ENCODE assay signal across 1 cellular context in the genomic region with DNA sequence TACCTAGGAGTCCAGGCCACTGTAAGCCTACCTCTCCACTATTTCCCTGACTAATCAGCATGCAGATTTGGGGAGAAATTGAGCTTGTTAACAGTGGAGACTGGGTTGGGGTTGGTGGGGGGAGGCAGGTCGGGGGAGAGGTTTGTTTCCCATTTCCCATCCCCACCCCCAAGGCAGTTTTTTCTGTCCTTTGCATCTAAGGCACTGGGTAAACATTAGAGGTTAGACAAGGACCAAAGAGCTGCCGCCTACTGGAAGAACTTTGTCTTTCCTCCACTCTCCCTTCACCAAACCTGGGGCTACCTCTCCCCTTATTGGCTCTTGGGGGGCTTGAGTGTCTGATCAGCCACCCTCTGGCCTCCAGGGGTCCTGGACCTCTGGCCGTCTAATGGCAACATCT.
TF ChIP-seq lines count a peak whose summit lies in the region.

No MANE protein-coding gene starts in this region.

TF ChIP-seq in H1, 55 proteins besides CTCF, POLR2A, EP300 and RAD21:
- TF ChIP-seq, protein P1, sequence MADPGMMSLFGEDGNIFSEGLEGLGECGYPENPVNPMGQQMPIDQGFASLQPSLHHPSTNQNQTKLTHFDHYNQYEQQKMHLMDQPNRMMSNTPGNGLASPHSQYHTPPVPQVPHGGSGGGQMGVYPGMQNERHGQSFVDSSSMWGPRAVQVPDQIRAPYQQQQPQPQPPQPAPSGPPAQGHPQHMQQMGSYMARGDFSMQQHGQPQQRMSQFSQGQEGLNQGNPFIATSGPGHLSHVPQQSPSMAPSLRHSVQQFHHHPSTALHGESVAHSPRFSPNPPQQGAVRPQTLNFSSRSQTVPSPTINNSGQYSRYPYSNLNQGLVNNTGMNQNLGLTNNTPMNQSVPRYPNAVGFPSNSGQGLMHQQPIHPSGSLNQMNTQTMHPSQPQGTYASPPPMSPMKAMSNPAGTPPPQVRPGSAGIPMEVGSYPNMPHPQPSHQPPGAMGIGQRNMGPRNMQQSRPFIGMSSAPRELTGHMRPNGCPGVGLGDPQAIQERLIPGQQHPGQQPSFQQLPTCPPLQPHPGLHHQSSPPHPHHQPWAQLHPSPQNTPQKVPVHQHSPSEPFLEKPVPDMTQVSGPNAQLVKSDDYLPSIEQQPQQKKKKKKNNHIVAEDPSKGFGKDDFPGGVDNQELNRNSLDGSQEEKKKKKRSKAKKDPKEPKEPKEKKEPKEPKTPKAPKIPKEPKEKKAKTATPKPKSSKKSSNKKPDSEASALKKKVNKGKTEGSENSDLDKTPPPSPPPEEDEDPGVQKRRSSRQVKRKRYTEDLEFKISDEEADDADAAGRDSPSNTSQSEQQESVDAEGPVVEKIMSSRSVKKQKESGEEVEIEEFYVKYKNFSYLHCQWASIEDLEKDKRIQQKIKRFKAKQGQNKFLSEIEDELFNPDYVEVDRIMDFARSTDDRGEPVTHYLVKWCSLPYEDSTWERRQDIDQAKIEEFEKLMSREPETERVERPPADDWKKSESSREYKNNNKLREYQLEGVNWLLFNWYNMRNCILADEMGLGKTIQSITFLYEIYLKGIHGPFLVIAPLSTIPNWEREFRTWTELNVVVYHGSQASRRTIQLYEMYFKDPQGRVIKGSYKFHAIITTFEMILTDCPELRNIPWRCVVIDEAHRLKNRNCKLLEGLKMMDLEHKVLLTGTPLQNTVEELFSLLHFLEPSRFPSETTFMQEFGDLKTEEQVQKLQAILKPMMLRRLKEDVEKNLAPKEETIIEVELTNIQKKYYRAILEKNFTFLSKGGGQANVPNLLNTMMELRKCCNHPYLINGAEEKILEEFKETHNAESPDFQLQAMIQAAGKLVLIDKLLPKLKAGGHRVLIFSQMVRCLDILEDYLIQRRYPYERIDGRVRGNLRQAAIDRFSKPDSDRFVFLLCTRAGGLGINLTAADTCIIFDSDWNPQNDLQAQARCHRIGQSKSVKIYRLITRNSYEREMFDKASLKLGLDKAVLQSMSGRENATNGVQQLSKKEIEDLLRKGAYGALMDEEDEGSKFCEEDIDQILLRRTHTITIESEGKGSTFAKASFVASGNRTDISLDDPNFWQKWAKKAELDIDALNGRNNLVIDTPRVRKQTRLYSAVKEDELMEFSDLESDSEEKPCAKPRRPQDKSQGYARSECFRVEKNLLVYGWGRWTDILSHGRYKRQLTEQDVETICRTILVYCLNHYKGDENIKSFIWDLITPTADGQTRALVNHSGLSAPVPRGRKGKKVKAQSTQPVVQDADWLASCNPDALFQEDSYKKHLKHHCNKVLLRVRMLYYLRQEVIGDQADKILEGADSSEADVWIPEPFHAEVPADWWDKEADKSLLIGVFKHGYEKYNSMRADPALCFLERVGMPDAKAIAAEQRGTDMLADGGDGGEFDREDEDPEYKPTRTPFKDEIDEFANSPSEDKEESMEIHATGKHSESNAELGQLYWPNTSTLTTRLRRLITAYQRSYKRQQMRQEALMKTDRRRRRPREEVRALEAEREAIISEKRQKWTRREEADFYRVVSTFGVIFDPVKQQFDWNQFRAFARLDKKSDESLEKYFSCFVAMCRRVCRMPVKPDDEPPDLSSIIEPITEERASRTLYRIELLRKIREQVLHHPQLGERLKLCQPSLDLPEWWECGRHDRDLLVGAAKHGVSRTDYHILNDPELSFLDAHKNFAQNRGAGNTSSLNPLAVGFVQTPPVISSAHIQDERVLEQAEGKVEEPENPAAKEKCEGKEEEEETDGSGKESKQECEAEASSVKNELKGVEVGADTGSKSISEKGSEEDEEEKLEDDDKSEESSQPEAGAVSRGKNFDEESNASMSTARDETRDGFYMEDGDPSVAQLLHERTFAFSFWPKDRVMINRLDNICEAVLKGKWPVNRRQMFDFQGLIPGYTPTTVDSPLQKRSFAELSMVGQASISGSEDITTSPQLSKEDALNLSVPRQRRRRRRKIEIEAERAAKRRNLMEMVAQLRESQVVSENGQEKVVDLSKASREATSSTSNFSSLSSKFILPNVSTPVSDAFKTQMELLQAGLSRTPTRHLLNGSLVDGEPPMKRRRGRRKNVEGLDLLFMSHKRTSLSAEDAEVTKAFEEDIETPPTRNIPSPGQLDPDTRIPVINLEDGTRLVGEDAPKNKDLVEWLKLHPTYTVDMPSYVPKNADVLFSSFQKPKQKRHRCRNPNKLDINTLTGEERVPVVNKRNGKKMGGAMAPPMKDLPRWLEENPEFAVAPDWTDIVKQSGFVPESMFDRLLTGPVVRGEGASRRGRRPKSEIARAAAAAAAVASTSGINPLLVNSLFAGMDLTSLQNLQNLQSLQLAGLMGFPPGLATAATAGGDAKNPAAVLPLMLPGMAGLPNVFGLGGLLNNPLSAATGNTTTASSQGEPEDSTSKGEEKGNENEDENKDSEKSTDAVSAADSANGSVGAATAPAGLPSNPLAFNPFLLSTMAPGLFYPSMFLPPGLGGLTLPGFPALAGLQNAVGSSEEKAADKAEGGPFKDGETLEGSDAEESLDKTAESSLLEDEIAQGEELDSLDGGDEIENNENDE (IDR thresholded peaks at IDR 0.05; ENCODE audit: insufficient replicate concordance, low read length): no peak
- TF ChIP-seq CBX5 (IDR thresholded peaks at IDR 0.05; ENCODE audit: low read depth, low read length) (no peak), CHD1 (IDR thresholded peaks at IDR 0.05; ENCODE audit: low read depth, low read length) (no peak), POLR2AphosphoS5 (IDR thresholded peaks at IDR 0.05; ENCODE audit: low read depth, low read length) (no peak), MAFK (IDR thresholded peaks at IDR 0.05; ENCODE audit: low read depth, low read length) (no peak), JUN (IDR thresholded peaks at IDR 0.05; ENCODE audit: low read depth, low read length) (no peak), SP4 (IDR thresholded peaks at IDR 0.05; ENCODE audit: low read length) (no peak), CEBPB (IDR thresholded peaks at IDR 0.05; ENCODE audit: low read depth, low read length) (no peak), HDAC2 (IDR thresholded peaks at IDR 0.05; ENCODE audit: borderline replicate concordance in 1 of 2, low read depth in 2 of 2, low read length in 2 of 2) (no peak), BCL11A (IDR thresholded peaks at IDR 0.05; ENCODE audit: low read depth in 2 of 2, low read length in 2 of 2) (no peak)
- TF ChIP-seq, protein P2, sequence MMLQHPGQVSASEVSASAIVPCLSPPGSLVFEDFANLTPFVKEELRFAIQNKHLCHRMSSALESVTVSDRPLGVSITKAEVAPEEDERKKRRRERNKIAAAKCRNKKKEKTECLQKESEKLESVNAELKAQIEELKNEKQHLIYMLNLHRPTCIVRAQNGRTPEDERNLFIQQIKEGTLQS (IDR thresholded peaks at IDR 0.05; ENCODE audit: insufficient read depth, low read depth, low read length): no peak
- TF ChIP-seq, protein P3, sequence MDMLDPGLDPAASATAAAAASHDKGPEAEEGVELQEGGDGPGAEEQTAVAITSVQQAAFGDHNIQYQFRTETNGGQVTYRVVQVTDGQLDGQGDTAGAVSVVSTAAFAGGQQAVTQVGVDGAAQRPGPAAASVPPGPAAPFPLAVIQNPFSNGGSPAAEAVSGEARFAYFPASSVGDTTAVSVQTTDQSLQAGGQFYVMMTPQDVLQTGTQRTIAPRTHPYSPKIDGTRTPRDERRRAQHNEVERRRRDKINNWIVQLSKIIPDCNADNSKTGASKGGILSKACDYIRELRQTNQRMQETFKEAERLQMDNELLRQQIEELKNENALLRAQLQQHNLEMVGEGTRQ (IDR thresholded peaks at IDR 0.05; ENCODE audit: low read length): no peak
TF ChIP-seq in H1: peak in this region for 0.
